Comparison of ENCODE assay signal across 16 cellular contexts in genomic region chr5:154286557-154286956, GRCh38.
DNase-seq lines count a peak whose midpoint lies in the region; ATAC-seq lines count a peak whose summit lies in the region.
"Had no signal": no experiment of that assay in that cellular context is flagged by ENCODE, and none has a peak within 500 bp of the region (broad histone marks: within the 10 kb centered on the region; RNA-seq: fewer than 3 reads in every experiment).

No MANE protein-coding gene starts in this region.

- peak overlapping the region; percentile 18 for H4K8ac ChIP-seq in trophoblast cell (ENCODE audit: low read depth, low read length)

- H3K79me2 ChIP-seq in ACC112 (ENCODE audit: control insufficient read depth, insufficient read depth, low read length, unreplicated experiment) (peaks cover 9% of the 10 kb centered on the region), trophoblast cell (ENCODE audit: control insufficient read depth, insufficient read depth, low read length, poor library complexity) (no peaks in the 10 kb centered on the region)

- no peak overlapping the region for H3K4me2 ChIP-seq in trophoblast cell (ENCODE audit: low read length)

- peaks cover 7% of the 10 kb centered on the region for H3K36me3 Mint-ChIP-seq in T-helper 17 cell (ENCODE audit: low read depth)
- H3K36me3 Mint-ChIP-seq in immature natural killer cell, result peaks cover 0 to 4% (median 0%) of the 10 kb centered on the region in 3 donors

- DNase-seq in T-helper 17 cell (no peak), kidney tubule cell (ENCODE audit: low spot score) (peak; percentile 9), trophoblast cell (no peak), HK-2 (ENCODE audit: unreplicated experiment) (no peak), NCI-H774 (lab: John Stamatoyannopoulos, UW) (no peak), immature natural killer cell (no peak)
- DNase-seq: activated CD4-positive, alpha-beta T cell treated with anti-CD3 and anti-CD28 coated beads, Interleukin-2, amount 50 U/mL, for 1 hour; erythroblast; MM.1S; naive thymus-derived CD8-positive, alpha-beta T cell; NCI-H2171 treated with DMSO at 0.1 percent for 48 hours; OCI-M1 had no signal

- H3K4me3 ChIP-seq in ACC112 (ENCODE audit: low read depth, low read length), result peak overlapping the region; percentile 37; the same call in 1 of the 2 replicates
- no peak overlapping the region for H3K4me3 ChIP-seq in trophoblast cell (ENCODE audit: low read depth, low read length)
- H3K4me3 ChIP-seq: body of pancreas had no signal

- peak overlapping the region; percentile 23 for H3K14ac ChIP-seq in trophoblast cell (ENCODE audit: low read length)

- peaks cover 16% of the 10 kb centered on the region for H3K79me1 ChIP-seq in trophoblast cell (ENCODE audit: low read length)

- H3K27ac ChIP-seq in ACC112 (ENCODE audit: low read depth, low read length) (peak overlapping the region; percentile 65), trophoblast cell (ENCODE audit: low read depth, low read length) (peak overlapping the region; percentile 87)

- H3K27me3 ChIP-seq in ACC112 (ENCODE audit: insufficient read depth, low read length), result no peaks in the 10 kb centered on the region
- H3K27me3 ChIP-seq in trophoblast cell (ENCODE audit: insufficient read depth, low read length), result no peaks in the 10 kb centered on the region
- H3K27me3 ChIP-seq: body of pancreas had no signal

- H3K4me3 Mint-ChIP-seq in T-helper 17 cell, result no peak overlapping the region
- no peak overlapping the region for H3K4me3 Mint-ChIP-seq in immature natural killer cell
- H3K4me3 Mint-ChIP-seq: naive thymus-derived CD8-positive, alpha-beta T cell had no signal

- H3K27me3 Mint-ChIP-seq in T-helper 17 cell (no peaks in the 10 kb centered on the region), immature natural killer cell (ENCODE audit: low read depth in 3 of 3) (no peaks in the 10 kb centered on the region)
- H3K27me3 Mint-ChIP-seq: naive thymus-derived CD8-positive, alpha-beta T cell had no signal

- no CpG with 5 or more reads among the region's 3 CpGs for WGBS in trophoblast cell (ENCODE audit: extremely low coverage, insufficient coverage, insufficient read length)

- peaks cover 31% of the 10 kb centered on the region for H3K4me1 Mint-ChIP-seq in T-helper 17 cell
- peaks cover 40 to 90% of the 10 kb centered on the region in 2 donors for H3K4me1 Mint-ChIP-seq in immature natural killer cell

- no peak overlapping the region for H3K23ac ChIP-seq in trophoblast cell (ENCODE audit: low read length)

- ATAC-seq in T-helper 17 cell, result no peak
- no peak for ATAC-seq in HG02623 (IDR thresholded peaks at IDR 0.05; ENCODE audit: unreplicated experiment)
- ATAC-seq: naive thymus-derived CD8-positive, alpha-beta T cell had no signal

- H3K4me1 ChIP-seq in ACC112 (ENCODE audit: control insufficient read depth, insufficient read depth, low read length, unreplicated experiment), result peaks cover 47% of the 10 kb centered on the region
- peaks cover 19 to 24% of the 10 kb centered on the region in 2 experiments for H3K4me1 ChIP-seq in trophoblast cell (ENCODE audit: control insufficient read depth in 1 of 2, insufficient read depth in 2 of 2, low read length in 2 of 2)

- H4K12ac ChIP-seq in trophoblast cell (ENCODE audit: low read depth, low read length), result no peak overlapping the region

- H2AK5ac ChIP-seq in trophoblast cell (ENCODE audit: low read length), result peak overlapping the region; percentile 26

- peak overlapping the region; percentile 81 for H2BK12ac ChIP-seq in trophoblast cell (ENCODE audit: low read length)

- H3K18ac ChIP-seq in trophoblast cell (ENCODE audit: low read length), result peak overlapping the region; percentile 79

- peak overlapping the region; percentile 39 for H2BK120ac ChIP-seq in trophoblast cell (ENCODE audit: insufficient read depth, low read length, poor library complexity)

- H3K9me3 ChIP-seq in T-helper 17 cell (ENCODE audit: control insufficient read depth, low read length, poor library complexity, severe bottlenecking), result no peaks in the 10 kb centered on the region
- H3K9me3 ChIP-seq in trophoblast cell (ENCODE audit: insufficient read depth, low read depth, low read length), result no peaks in the 10 kb centered on the region
- H3K9me3 ChIP-seq: body of pancreas had no signal

- H3K9ac ChIP-seq in trophoblast cell (ENCODE audit: low read length), result no peak overlapping the region

- H4K91ac ChIP-seq in trophoblast cell (ENCODE audit: low read depth, low read length), result peak overlapping the region; percentile 82

- H2AFZ ChIP-seq in ACC112 (ENCODE audit: low read length, unreplicated experiment) (no peak overlapping the region), trophoblast cell (ENCODE audit: insufficient read depth, low read length, poor library complexity) (no peak overlapping the region)

- H3K9me3 Mint-ChIP-seq in immature natural killer cell, result no peaks in the 10 kb centered on the region
- H3K9me3 Mint-ChIP-seq: activated T-helper 2 cell treated with anti-CD3 and anti-CD28 coated beads, Interferon-gamma antibody, Interleukin-2, Interleukin-4, amounts not matched to agents 10 μg/mL and 5 μg/mL and 100 μg/mL, durations not matched to agents 14 hours and 24 hours and 36 hours; naive thymus-derived CD8-positive, alpha-beta T cell had no signal

- no peak overlapping the region for H3K4ac ChIP-seq in trophoblast cell (ENCODE audit: low read depth, low read length)

- H3K27ac Mint-ChIP-seq in T-helper 17 cell (peak overlapping the region; percentile 86), immature natural killer cell (peak overlapping the region in 2 of 6 donors; percentile 21 to 60)
- H3K27ac Mint-ChIP-seq: activated T-helper 2 cell treated with anti-CD3 and anti-CD28 coated beads, Interferon-gamma antibody, Interleukin-2, Interleukin-4, amounts not matched to agents 10 μg/mL and 5 μg/mL and 100 μg/mL, durations not matched to agents 14 hours and 24 hours and 36 hours had no signal

- H3K36me3 ChIP-seq in ACC112 (ENCODE audit: insufficient read depth, low read length) (no peaks in the 10 kb centered on the region), trophoblast cell (ENCODE audit: control insufficient read depth in 1 of 2, insufficient read depth in 2 of 2, low read length in 2 of 2) (no peaks in the 10 kb centered on the region)

- peak overlapping the region; percentile 62 for H2BK5ac ChIP-seq in trophoblast cell (ENCODE audit: low read depth, low read length, poor library complexity)
